18 cellular contexts compared by ENCODE assay signal in the genomic region with DNA sequence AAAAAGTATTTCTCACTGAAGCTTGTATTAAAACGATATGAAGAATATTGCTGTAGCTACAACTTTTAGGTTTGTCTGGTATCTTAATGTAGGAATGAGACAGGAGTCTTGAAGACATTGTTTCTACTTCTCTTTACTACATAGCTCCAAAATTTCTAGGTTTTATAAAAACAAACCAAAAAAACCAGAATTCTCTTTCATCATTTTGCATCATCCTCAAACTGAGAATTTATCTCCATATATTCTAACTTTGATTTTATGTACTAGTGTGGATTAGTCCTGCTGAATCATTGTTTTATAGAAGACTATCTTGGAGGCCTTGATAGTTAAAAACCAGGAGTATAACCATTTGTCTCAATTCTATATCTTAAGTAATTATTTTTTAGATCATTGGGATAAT.
DNase-seq lines count a peak whose midpoint lies in the region; ATAC-seq and TF ChIP-seq lines count a peak whose summit lies in the region.
"Had no signal": no experiment of that assay in that cellular context is flagged by ENCODE, and none has a peak within 500 bp of the region (broad histone marks: within the 10 kb centered on the region; RNA-seq: fewer than 3 reads in every experiment).

No MANE protein-coding gene starts in this region.

- H3K4me2 ChIP-seq in hepatocyte (no peak overlapping the region), smooth muscle cell (peak overlapping the region; percentile 40)

- H3F3A ChIP-seq in smooth muscle cell (ENCODE audit: low read depth) = peaks cover 8% of the 10 kb centered on the region

- H3K27ac Mint-ChIP-seq in chondrocyte (ENCODE audit: unreplicated experiment) = peak overlapping the region; percentile 17
- H3K27ac Mint-ChIP-seq: CD4-positive, alpha-beta memory T cell; HFFc6 had no signal

- no peak overlapping the region for H3K4me3 ChIP-seq in hepatocyte
- no peak overlapping the region for H3K4me3 ChIP-seq in smooth muscle cell
- H3K4me3 ChIP-seq: HAP-1 had no signal

- peaks cover 9% of the 10 kb centered on the region for H3K36me3 Mint-ChIP-seq in chondrocyte (ENCODE audit: low read depth)

- no peak for TF ChIP-seq CTCF in chondrocyte (IDR thresholded peaks at IDR 0.05)
- TF ChIP-seq CTCF in hepatocyte (IDR thresholded peaks at IDR 0.05; ENCODE audit: poor library complexity) = no peak
- TF ChIP-seq CTCF in smooth muscle cell (IDR thresholded peaks at IDR 0.05; ENCODE audit: borderline replicate concordance, insufficient read depth, poor library complexity, severe bottlenecking) = no peak

- H3K4me3 Mint-ChIP-seq in chondrocyte (ENCODE audit: unreplicated experiment) = no peak overlapping the region
- H3K4me3 Mint-ChIP-seq: CD4-positive, alpha-beta memory T cell; HFFc6 had no signal

- no peaks in the 10 kb centered on the region for H3K9me2 ChIP-seq in hepatocyte (replicated peaks; ENCODE audit: insufficient read depth)

- no peaks in the 10 kb centered on the region for H3K36me3 ChIP-seq in hepatocyte (replicated peaks; ENCODE audit: insufficient read depth, low read depth)
- H3K36me3 ChIP-seq in smooth muscle cell (ENCODE audit: low read depth) = no peaks in the 10 kb centered on the region
- H3K36me3 ChIP-seq: BE2C had no signal

- H3K9ac ChIP-seq in smooth muscle cell (ENCODE audit: low read depth) = peak overlapping the region; percentile 12

- 95% methylated on average over 1 of the region's 1 CpG for WGBS in hepatocyte (ENCODE audit: low lambda C conversion rate, missing lambda C conversion rate)
- WGBS in smooth muscle cell (ENCODE audit: low lambda C conversion rate) = 93% methylated on average over 1 of the region's 1 CpG

- H3K9me3 ChIP-seq in hepatocyte (ENCODE audit: low read depth) (no peaks in the 10 kb centered on the region), smooth muscle cell (replicated peaks; ENCODE audit: low read depth) (no peaks in the 10 kb centered on the region)
- H3K9me3 ChIP-seq: BE2C, HAP-1 had no signal

- H3K4me1 ChIP-seq in hepatocyte (ENCODE audit: insufficient read depth) (peaks cover 12% of the 10 kb centered on the region), smooth muscle cell (ENCODE audit: low read depth) (peaks cover 5% of the 10 kb centered on the region)
- H3K4me1 ChIP-seq: BE2C had no signal

- ATAC-seq in GM19455 (IDR thresholded peaks at IDR 0.05; ENCODE audit: unreplicated experiment) = no peak
- no peak for ATAC-seq in GM18517 (IDR thresholded peaks at IDR 0.05; ENCODE audit: unreplicated experiment)
- ATAC-seq: HepG2 had no signal

- H3K79me2 ChIP-seq in hepatocyte = no peaks in the 10 kb centered on the region
- H3K79me2 ChIP-seq in smooth muscle cell (ENCODE audit: low read depth) = no peaks in the 10 kb centered on the region

- H2AFZ ChIP-seq in hepatocyte = no peak overlapping the region
- H2AFZ ChIP-seq in smooth muscle cell (ENCODE audit: low read depth) = no peak overlapping the region

- H3K27ac ChIP-seq in hepatocyte (peak overlapping the region; percentile 35), smooth muscle cell (ENCODE audit: low read depth) (peak overlapping the region; percentile 76)
- H3K27ac ChIP-seq: C4-2B had no signal

- peaks cover 12% of the 10 kb centered on the region for H3K4me1 Mint-ChIP-seq in chondrocyte (ENCODE audit: low read depth)
- H3K4me1 Mint-ChIP-seq: CD4-positive, alpha-beta memory T cell had no signal

- no peaks in the 10 kb centered on the region for H4K20me1 ChIP-seq in hepatocyte (ENCODE audit: insufficient read depth, poor library complexity, severe bottlenecking)
- no peaks in the 10 kb centered on the region for H4K20me1 ChIP-seq in smooth muscle cell (ENCODE audit: low read depth)

- no peaks in the 10 kb centered on the region for H3K9me3 Mint-ChIP-seq in chondrocyte (ENCODE audit: low read depth)
- H3K9me3 Mint-ChIP-seq: CD4-positive, alpha-beta memory T cell; HFFc6 had no signal

- H3K27me3 Mint-ChIP-seq in chondrocyte (ENCODE audit: low read depth) = no peaks in the 10 kb centered on the region
- H3K27me3 Mint-ChIP-seq: CD4-positive, alpha-beta memory T cell had no signal

- DNase-seq in OCI-M1 (lab: John Stamatoyannopoulos, UW) (peak; percentile 51), chondrocyte (ENCODE audit: low spot score) (no peak), hepatocyte (ENCODE audit: low spot score) (no peak), smooth muscle cell (lab: John Stamatoyannopoulos, UW; ENCODE audit: unreplicated experiment) (no peak), Kasumi-1 (lab: John Stamatoyannopoulos, UW) (no peak)
- DNase-seq: BE2C; CD4-positive, alpha-beta memory T cell; COR-L47; DMS153; DMS79 treated with DMSO at 0.1 percent for 48 hours; EL; GOT3; HFFc6 had no signal

- H3K27me3 ChIP-seq in hepatocyte = no peaks in the 10 kb centered on the region
- H3K27me3 ChIP-seq in smooth muscle cell (ENCODE audit: low read depth) = no peaks in the 10 kb centered on the region
- H3K27me3 ChIP-seq: BE2C had no signal
